ENCODE assay signal across 7 cellular contexts in genomic region chr9:79583957-79584654, GRCh38. TPM values are rescaled to one million over a fixed set of nuclear protein-coding genes. Genes with fewer than 3 reads are reported as not detected.
DNase-seq lines count a peak whose midpoint lies in the region; ATAC-seq and TF ChIP-seq lines count a peak whose summit lies in the region.

No MANE protein-coding gene starts in this region.

- no peak overlapping the region for H3K9ac ChIP-seq in Loucy (ENCODE audit: low read depth, low read length, poor library complexity, severe bottlenecking)

- in situ Hi-C loops in ACHN (cut with HindIII; ENCODE audit: low pct_ligation_motif_present, low pct_unique_long_range_greater_than_20kb, low sequenced_read_pairs) = no loop called here

- H3K27ac ChIP-seq in ascending aorta = no peak overlapping the region

- peak; percentile 65 for ATAC-seq in GM21717 (IDR thresholded peaks at IDR 0.05; ENCODE audit: unreplicated experiment)
- no peak for ATAC-seq in GM21360 (IDR thresholded peaks at IDR 0.05; ENCODE audit: unreplicated experiment)

- H3K4me1 ChIP-seq in Loucy (ENCODE audit: insufficient read depth, low read length, poor library complexity, severe bottlenecking) (peaks cover 85% of the 10 kb centered on the region), ascending aorta (no peaks in the 10 kb centered on the region)

- no peaks in the 10 kb centered on the region; the same call in 1 of the 2 replicates for H3F3A ChIP-seq in Loucy (ENCODE audit: low read depth)

- peaks cover 96% of the 10 kb centered on the region for H3K79me2 ChIP-seq in Loucy (ENCODE audit: insufficient read depth, low read length)

- no peak overlapping the region for H2AFZ ChIP-seq in Loucy (ENCODE audit: low read length)

- intact Hi-C loops in ascending aorta (cut with DNase I) = no loop called here

- no peaks in the 10 kb centered on the region for H3K9me2 ChIP-seq in Loucy (replicated peaks; ENCODE audit: low read depth, low read length)

- H3K4me2 ChIP-seq in Loucy (ENCODE audit: low read depth, low read length, poor library complexity, severe bottlenecking) = peak overlapping the region; percentile 89

- H3K9me3 ChIP-seq in Loucy (ENCODE audit: insufficient read depth, low read depth, low read length) (no peaks in the 10 kb centered on the region), ascending aorta (no peaks in the 10 kb centered on the region)

- TF ChIP-seq CTCF in Loucy (conservative IDR thresholded peaks at IDR 0.05; ENCODE audit: low read length) (no peak), ascending aorta (IDR thresholded peaks at IDR 0.05) (no peak)

- peaks cover 54% of the 10 kb centered on the region for H4K20me1 ChIP-seq in Loucy (ENCODE audit: insufficient read depth, low read length, poor library complexity, severe bottlenecking)

- H3K27me3 ChIP-seq in Loucy (ENCODE audit: insufficient read depth, low read length, poor library complexity, severe bottlenecking) (no peaks in the 10 kb centered on the region), ascending aorta (no peaks in the 10 kb centered on the region)

- H3K36me3 ChIP-seq in Loucy (ENCODE audit: insufficient read depth, low read length) = peaks cover 25% of the 10 kb centered on the region
- no peaks in the 10 kb centered on the region for H3K36me3 ChIP-seq in ascending aorta

- DNase-seq in ascending aorta (ENCODE audit: low spot score in 2 of 2) (peak; percentile 22 to 69), pons (ENCODE audit: low spot score) (peak; percentile 71), DMS79 treated with DMSO at 0.1 percent for 48 hours (lab: John Stamatoyannopoulos, UW) (no peak), ACHN (no peak)

- H3K4me3 ChIP-seq in Loucy (ENCODE audit: low read length, poor library complexity, severe bottlenecking) (peak overlapping the region; percentile 45), ascending aorta (no peak overlapping the region)

RNA-seq across cellular contexts. Expression of gene TLE4, which starts 12.3 kb away (rescaled TPM):
- 58.0 TPM for total RNA-seq in ascending aorta

Comparison
In these comparisons a context has a peak if more than half of its experiments do, and no peak if none do; other contexts are left out.
1. DNase-seq: peak in ascending aorta (2 of 2) and pons (single experiment); none in DMS79 treated with DMSO at 0.1 percent for 48 hours (single experiment) and ACHN (single experiment).